In the genomic region with DNA sequence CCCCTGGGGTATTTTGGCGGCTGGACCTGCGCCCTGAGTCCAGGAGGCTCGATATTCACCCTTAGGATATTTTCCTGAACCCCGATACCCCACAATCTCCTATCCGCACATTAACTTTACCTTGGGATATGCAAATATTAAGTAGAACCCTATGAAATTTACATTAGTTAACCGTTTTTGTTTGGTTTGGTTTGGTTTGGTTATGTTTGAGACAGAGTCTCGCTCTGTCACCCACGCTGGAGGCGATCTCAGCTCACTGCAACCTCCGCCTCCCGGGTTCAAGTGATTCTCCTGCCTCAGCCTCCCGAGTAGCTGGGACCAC, we compare ENCODE assay signal across 12 cellular contexts. TPM values are rescaled to one million over a fixed set of nuclear protein-coding genes. Genes with fewer than 3 reads are reported as not detected.
DNase-seq lines count a peak whose midpoint lies in the region; ATAC-seq and TF ChIP-seq lines count a peak whose summit lies in the region.
"Had no signal": no experiment of that assay in that cellular context is flagged by ENCODE, and none has a peak within 500 bp of the region (broad histone marks: within the 10 kb centered on the region; RNA-seq: fewer than 3 reads in every experiment).

No MANE protein-coding gene starts in this region.

- H3K79me2 ChIP-seq in neural progenitor cell (ENCODE audit: low read depth): no peaks in the 10 kb centered on the region

- CTCF ChIA-PET in CD8-positive, alpha-beta T cell (lab: Charles Lee): interaction anchor here (1.9 to 4.9 kb wide), 5 partner anchors 9 to 117 kb away, joined by 5 to 26 read pairs (median 9); a partner anchor contains a TSS

- H3K36me3 ChIP-seq in CD8-positive, alpha-beta T cell (ENCODE audit: insufficient read depth, low read length): no peaks in the 10 kb centered on the region
- H3K36me3 ChIP-seq in neural progenitor cell (no peaks in the 10 kb centered on the region), heart left ventricle (no peaks in the 10 kb centered on the region)
- H3K36me3 ChIP-seq: left ventricle myocardium inferior had no signal

- no peaks in the 10 kb centered on the region for H3K9me3 Mint-ChIP-seq in CD8-positive, alpha-beta T cell
- H3K9me3 Mint-ChIP-seq in chondrocyte (ENCODE audit: low read depth) (no peaks in the 10 kb centered on the region), neural progenitor cell (no peaks in the 10 kb centered on the region)

- no peak for ATAC-seq in CD8-positive, alpha-beta T cell
- ATAC-seq in HG03095 (IDR thresholded peaks at IDR 0.05; ENCODE audit: unreplicated experiment) (no peak), heart left ventricle (no peak), HG03039 (IDR thresholded peaks at IDR 0.05; ENCODE audit: unreplicated experiment) (no peak)

- H3K27ac Mint-ChIP-seq in CD8-positive, alpha-beta T cell: no peak overlapping the region
- H3K27ac Mint-ChIP-seq in chondrocyte (ENCODE audit: unreplicated experiment) (no peak overlapping the region), neural progenitor cell (no peak overlapping the region)
- H3K27ac Mint-ChIP-seq: activated naive CD8-positive, alpha-beta T cell had no signal

- no peaks in the 10 kb centered on the region for H3K9me3 ChIP-seq in CD8-positive, alpha-beta T cell (ENCODE audit: low read length)
- H3K9me3 ChIP-seq in neural progenitor cell (ENCODE audit: low read depth): no peaks in the 10 kb centered on the region
- no peaks in the 10 kb centered on the region for H3K9me3 ChIP-seq in heart left ventricle
- H3K9me3 ChIP-seq: left ventricle myocardium inferior had no signal

- peak overlapping the region; percentile 81 for H3K4me2 ChIP-seq in neural progenitor cell

- no peaks in the 10 kb centered on the region for H3K36me3 Mint-ChIP-seq in CD8-positive, alpha-beta T cell
- H3K36me3 Mint-ChIP-seq in chondrocyte (ENCODE audit: low read depth) (no peaks in the 10 kb centered on the region), neural progenitor cell (no peaks in the 10 kb centered on the region)
- H3K36me3 Mint-ChIP-seq: activated naive CD8-positive, alpha-beta T cell had no signal

- H2AFZ ChIP-seq in neural progenitor cell (replicated peaks): no peak overlapping the region

- POLR2A ChIA-PET in CD8-positive, alpha-beta T cell (lab: Charles Lee): interaction anchor here (0.5 to 1.1 kb wide), 2 partner anchors 8 to 1390 kb away, joined by 3 to 4 read pairs; no protein-coding TSS in a partner anchor

- no peak overlapping the region for H3K27ac ChIP-seq in CD8-positive, alpha-beta T cell (ENCODE audit: low read depth, low read length)
- no peak overlapping the region for H3K27ac ChIP-seq in neural progenitor cell
- no peak overlapping the region for H3K27ac ChIP-seq in heart left ventricle
- H3K27ac ChIP-seq: left ventricle myocardium inferior had no signal

- intact Hi-C loops in CD8-positive, alpha-beta T cell (cut with DNase I, micrococcal nuclease): loop anchor here (1.0 kb wide), 3 partner anchors 51 to 117 kb away; no protein-coding TSS in a partner anchor
- intact Hi-C loops in heart left ventricle (cut with DNase I): loop anchor here in 8 of 10 donors (2.0 to 10.0 kb wide), 5 partner anchors 48 to 120 kb away; a partner anchor contains a TSS

- no peak for TF ChIP-seq POLR2A in heart left ventricle (IDR thresholded peaks at IDR 0.05)

- DNase-seq in CD8-positive, alpha-beta T cell: no peak
- no peak for DNase-seq in chondrocyte (ENCODE audit: low spot score)
- DNase-seq in neural progenitor cell (ENCODE audit: low spot score): no peak
- no peak for DNase-seq in heart left ventricle
- DNase-seq in DMS79 treated with DMSO at 0.1 percent for 48 hours (lab: John Stamatoyannopoulos, UW): no peak
- DNase-seq: NCI-H187 treated with DMSO at 0.1 percent for 48 hours had no signal

- peak; percentile 33 for TF ChIP-seq CTCF in CD8-positive, alpha-beta T cell (IDR thresholded peaks at IDR 0.05)
- TF ChIP-seq CTCF in LNCAP (IDR thresholded peaks at IDR 0.05) (peak; percentile 3; the same call in 1 of the 2 replicates), chondrocyte (IDR thresholded peaks at IDR 0.05) (peak; percentile 53), neural progenitor cell (IDR thresholded peaks at IDR 0.05) (no peak), heart left ventricle (IDR thresholded peaks at IDR 0.05) (no peak)

- H3K4me1 Mint-ChIP-seq in CD8-positive, alpha-beta T cell (ENCODE audit: low read depth): peaks cover 3% of the 10 kb centered on the region
- H3K4me1 Mint-ChIP-seq in chondrocyte (ENCODE audit: low read depth) (no peaks in the 10 kb centered on the region), neural progenitor cell (peaks cover 4% of the 10 kb centered on the region)

- no peaks in the 10 kb centered on the region for H4K20me1 ChIP-seq in neural progenitor cell (ENCODE audit: low read depth)

- peaks cover 9% of the 10 kb centered on the region for H3K27me3 ChIP-seq in CD8-positive, alpha-beta T cell (ENCODE audit: insufficient read depth, low read length)
- H3K27me3 ChIP-seq in neural progenitor cell (peaks cover 20% of the 10 kb centered on the region), heart left ventricle (peaks cover 0 to 22% (median 10%) of the 10 kb centered on the region in 9 donors)

- H3K9ac ChIP-seq in neural progenitor cell: no peak overlapping the region

- H3K4me3 ChIP-seq in CD8-positive, alpha-beta T cell (ENCODE audit: low read depth, low read length): no peak overlapping the region
- H3K4me3 ChIP-seq in neural progenitor cell (peak overlapping the region; percentile 50), heart left ventricle (peak overlapping the region in 1 of 12 donors; percentile 38)

- no peak overlapping the region for H3K4me3 Mint-ChIP-seq in CD8-positive, alpha-beta T cell
- peak overlapping the region; percentile 49 for H3K4me3 Mint-ChIP-seq in chondrocyte (ENCODE audit: unreplicated experiment)
- H3K4me3 Mint-ChIP-seq in neural progenitor cell: peak overlapping the region; percentile 27

- 14 to 25% (median 21%) methylated on average over 11 to 12 of the region's 12 CpGs for WGBS in heart left ventricle, 4 donors

- peaks cover 7% of the 10 kb centered on the region for H3F3A ChIP-seq in neural progenitor cell (ENCODE audit: low read depth)

- peaks cover 5% of the 10 kb centered on the region for H3K4me1 ChIP-seq in CD8-positive, alpha-beta T cell (ENCODE audit: insufficient read depth, low read length)
- H3K4me1 ChIP-seq in neural progenitor cell: peaks cover 4% of the 10 kb centered on the region
- peaks cover 0 to 10% (median 7%) of the 10 kb centered on the region in 12 donors for H3K4me1 ChIP-seq in heart left ventricle

- H3K27me3 Mint-ChIP-seq in CD8-positive, alpha-beta T cell (ENCODE audit: low read depth): peaks cover 19% of the 10 kb centered on the region
- peaks cover 7% of the 10 kb centered on the region for H3K27me3 Mint-ChIP-seq in chondrocyte (ENCODE audit: low read depth)
- H3K27me3 Mint-ChIP-seq in neural progenitor cell (ENCODE audit: insufficient read depth, low read depth): peaks cover 6% of the 10 kb centered on the region

RNA-seq across cellular contexts. Expression of a gene that starts 9.3 kb away (rescaled TPM):
- total RNA-seq in CD8-positive, alpha-beta T cell: under 1 TPM; 0.41 to 0.69 TPM
- total RNA-seq in chondrocyte (0.40 to 0.51 TPM (median 0.41 TPM) in 3 replicates), neural progenitor cell (ENCODE audit: low replicate concordance) (1.8 and 2.2 TPM in 2 replicates), heart left ventricle (1 to 10 TPM in 3 of 9 donors, under 1 TPM in 6; 0.20 to 1.2 (median 0.37) TPM)
- polyA plus RNA-seq in heart left ventricle: 1 to 10 TPM in 1 of 2 donors, under 1 TPM in 1; 0.57 to 1.2 TPM

RNA-seq across cellular contexts. Expression of a gene that starts 19.7 kb away (rescaled TPM):
- 1 to 10 TPM; 8.1 to 8.7 TPM for total RNA-seq in CD8-positive, alpha-beta T cell
- total RNA-seq in chondrocyte (14.1 to 20.4 TPM (median 19.0 TPM) in 3 replicates), neural progenitor cell (ENCODE audit: low replicate concordance) (33.8 and 55.9 TPM in 2 replicates), heart left ventricle (10 to 100 TPM; 13.4 to 22.1 (median 19.3) TPM)
- 10 to 100 TPM; 16.7 to 31.1 TPM for polyA plus RNA-seq in heart left ventricle

RNA-seq across cellular contexts. Expression of a gene that starts 41.4 kb away (rescaled TPM):
- not detected for total RNA-seq in CD8-positive, alpha-beta T cell
- not detected in 3 replicates for total RNA-seq in chondrocyte
- 0.40 TPM in 1 of 2 replicates, not detected in the other for total RNA-seq in neural progenitor cell (ENCODE audit: low replicate concordance)
- total RNA-seq in heart left ventricle: not detected
- polyA plus RNA-seq in heart left ventricle: not detected
- total RNA-seq: left ventricle myocardium inferior, omental fat pad had no signal

RNA-seq across cellular contexts. Expression of a gene that starts 52.8 kb away (rescaled TPM):
- not detected for total RNA-seq in CD8-positive, alpha-beta T cell
- total RNA-seq in chondrocyte (not detected in 3 replicates), neural progenitor cell (ENCODE audit: low replicate concordance) (not detected in 2 replicates), heart left ventricle (not detected)
- not detected for polyA plus RNA-seq in heart left ventricle
- total RNA-seq: left ventricle myocardium inferior, omental fat pad had no signal

Comparison
In these comparisons a context has a peak if more than half of its experiments do, and no peak if none do; other contexts are left out.
1. CTCF ChIP-seq: peak in CD8-positive, alpha-beta T cell (single experiment), LNCAP (single experiment) and chondrocyte (single experiment); none in neural progenitor cell (single experiment) and heart left ventricle (0 of 12).